In genomic region chr16:85821441-85821901, GRCh38 we compare ENCODE assay signal across 1 cellular context.
TF ChIP-seq lines count a peak whose summit lies in the region.

No MANE protein-coding gene starts in this region.

TF ChIP-seq in HepG2, 621 proteins besides CTCF, POLR2A, EP300 and RAD21 (continued from another document and continues in another):
- TF ChIP-seq THAP7 (CRISPR knock-in tag; IDR thresholded peaks at IDR 0.05) (no peak), WIZ (CRISPR knock-in tag; IDR thresholded peaks at IDR 0.05) (no peak), ERF (CRISPR knock-in tag; IDR thresholded peaks at IDR 0.05) (peak; percentile 76; the same call in 1 of the 2 replicates), ZBTB34 (CRISPR knock-in tag; IDR thresholded peaks at IDR 0.05) (no peak), PHF8 (CRISPR knock-in tag; IDR thresholded peaks at IDR 0.05) (no peak; the same call in 1 of the 2 replicates), ZNF878 (CRISPR knock-in tag; IDR thresholded peaks at IDR 0.05) (no peak), ZNF224 (CRISPR knock-in tag; IDR thresholded peaks at IDR 0.05) (no peak), HHEX (CRISPR knock-in tag; IDR thresholded peaks at IDR 0.05) (no peak), GLI4 (CRISPR knock-in tag; IDR thresholded peaks at IDR 0.05; ENCODE audit: borderline replicate concordance) (no peak), ZNF83 (CRISPR knock-in tag; IDR thresholded peaks at IDR 0.05; ENCODE audit: borderline replicate concordance) (no peak), FLYWCH1 (CRISPR knock-in tag; IDR thresholded peaks at IDR 0.05) (no peak), SMAD9 (CRISPR knock-in tag; IDR thresholded peaks at IDR 0.05) (no peak), NCOA2 (CRISPR knock-in tag; IDR thresholded peaks at IDR 0.05) (0 out of 2 replicates have a peak, but pooled peaks have one; percentile 18), PCBP2 (optimal IDR thresholded peaks at IDR 0.05; ENCODE audit: low read depth, low read length, poor library complexity, severe bottlenecking) (no peak), ZNF644 (CRISPR knock-in tag; IDR thresholded peaks at IDR 0.05; ENCODE audit: low read depth) (no peak), ZNF12 (CRISPR knock-in tag; IDR thresholded peaks at IDR 0.05) (no peak; the same call in 1 of the 2 replicates), DPF2 (CRISPR knock-in tag; IDR thresholded peaks at IDR 0.05; ENCODE audit: borderline replicate concordance, low read depth) (no peak), ZNF10 (CRISPR knock-in tag; IDR thresholded peaks at IDR 0.05; ENCODE audit: borderline replicate concordance, low read depth) (no peak), CBX2 (IDR thresholded peaks at IDR 0.05; ENCODE audit: low read depth, low read length) (no peak), CBX2 (CRISPR knock-in tag; IDR thresholded peaks at IDR 0.05; ENCODE audit: low read depth) (no peak), CBX1 (IDR thresholded peaks at IDR 0.05; ENCODE audit: low read depth) (no peak), CSRNP1 (CRISPR knock-in tag; IDR thresholded peaks at IDR 0.05) (no peak), SRY (CRISPR knock-in tag; IDR thresholded peaks at IDR 0.05) (no peak), ZBTB40 (IDR thresholded peaks at IDR 0.05) (no peak), ZBTB40 (CRISPR knock-in tag; IDR thresholded peaks at IDR 0.05) (no peak), ZNF101 (CRISPR knock-in tag; IDR thresholded peaks at IDR 0.05; ENCODE audit: borderline replicate concordance, low read depth) (no peak), AGO1 (IDR thresholded peaks at IDR 0.05; ENCODE audit: low read depth, low read length, poor library complexity, severe bottlenecking) (no peak), RXRB (CRISPR knock-in tag; IDR thresholded peaks at IDR 0.05; ENCODE audit: borderline replicate concordance) (peak; percentile 70; the same call in 1 of the 2 replicates), ZSCAN12 (CRISPR knock-in tag; IDR thresholded peaks at IDR 0.05) (no peak), ZBTB42 (CRISPR knock-in tag; IDR thresholded peaks at IDR 0.05) (no peak), MLX (CRISPR knock-in tag; IDR thresholded peaks at IDR 0.05) (no peak), ZFP1 (CRISPR knock-in tag; IDR thresholded peaks at IDR 0.05) (no peak), ISX (CRISPR knock-in tag; conservative IDR thresholded peaks at IDR 0.05) (no peak), ZNF333 (CRISPR knock-in tag; IDR thresholded peaks at IDR 0.05; ENCODE audit: borderline replicate concordance) (no peak), SP140L (CRISPR knock-in tag; IDR thresholded peaks at IDR 0.05; ENCODE audit: borderline replicate concordance) (no peak), NCOA5 (CRISPR knock-in tag; IDR thresholded peaks at IDR 0.05) (no peak), CREM (IDR thresholded peaks at IDR 0.05) (no peak), CREM (CRISPR knock-in tag; IDR thresholded peaks at IDR 0.05) (no peak), GATAD2A (CRISPR knock-in tag; IDR thresholded peaks at IDR 0.05) (peak; percentile 36; the same call in 1 of the 2 replicates), HOXD1 (CRISPR knock-in tag; IDR thresholded peaks at IDR 0.05) (no peak), CHD4 (IDR thresholded peaks at IDR 0.05; ENCODE audit: borderline replicate concordance, low read length) (no peak), RARG (CRISPR knock-in tag; IDR thresholded peaks at IDR 0.05; ENCODE audit: low read depth) (no peak), ZNF570 (CRISPR knock-in tag; IDR thresholded peaks at IDR 0.05; ENCODE audit: borderline replicate concordance) (no peak), FOXC1 (CRISPR knock-in tag; IDR thresholded peaks at IDR 0.05; ENCODE audit: borderline replicate concordance) (no peak)
- TF ChIP-seq, protein P1, sequence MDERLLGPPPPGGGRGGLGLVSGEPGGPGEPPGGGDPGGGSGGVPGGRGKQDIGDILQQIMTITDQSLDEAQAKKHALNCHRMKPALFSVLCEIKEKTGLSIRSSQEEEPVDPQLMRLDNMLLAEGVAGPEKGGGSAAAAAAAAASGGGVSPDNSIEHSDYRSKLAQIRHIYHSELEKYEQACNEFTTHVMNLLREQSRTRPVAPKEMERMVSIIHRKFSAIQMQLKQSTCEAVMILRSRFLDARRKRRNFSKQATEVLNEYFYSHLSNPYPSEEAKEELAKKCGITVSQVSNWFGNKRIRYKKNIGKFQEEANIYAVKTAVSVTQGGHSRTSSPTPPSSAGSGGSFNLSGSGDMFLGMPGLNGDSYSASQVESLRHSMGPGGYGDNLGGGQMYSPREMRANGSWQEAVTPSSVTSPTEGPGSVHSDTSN (CRISPR knock-in tag; IDR thresholded peaks at IDR 0.05), result no peak
- TF ChIP-seq, protein P2, sequence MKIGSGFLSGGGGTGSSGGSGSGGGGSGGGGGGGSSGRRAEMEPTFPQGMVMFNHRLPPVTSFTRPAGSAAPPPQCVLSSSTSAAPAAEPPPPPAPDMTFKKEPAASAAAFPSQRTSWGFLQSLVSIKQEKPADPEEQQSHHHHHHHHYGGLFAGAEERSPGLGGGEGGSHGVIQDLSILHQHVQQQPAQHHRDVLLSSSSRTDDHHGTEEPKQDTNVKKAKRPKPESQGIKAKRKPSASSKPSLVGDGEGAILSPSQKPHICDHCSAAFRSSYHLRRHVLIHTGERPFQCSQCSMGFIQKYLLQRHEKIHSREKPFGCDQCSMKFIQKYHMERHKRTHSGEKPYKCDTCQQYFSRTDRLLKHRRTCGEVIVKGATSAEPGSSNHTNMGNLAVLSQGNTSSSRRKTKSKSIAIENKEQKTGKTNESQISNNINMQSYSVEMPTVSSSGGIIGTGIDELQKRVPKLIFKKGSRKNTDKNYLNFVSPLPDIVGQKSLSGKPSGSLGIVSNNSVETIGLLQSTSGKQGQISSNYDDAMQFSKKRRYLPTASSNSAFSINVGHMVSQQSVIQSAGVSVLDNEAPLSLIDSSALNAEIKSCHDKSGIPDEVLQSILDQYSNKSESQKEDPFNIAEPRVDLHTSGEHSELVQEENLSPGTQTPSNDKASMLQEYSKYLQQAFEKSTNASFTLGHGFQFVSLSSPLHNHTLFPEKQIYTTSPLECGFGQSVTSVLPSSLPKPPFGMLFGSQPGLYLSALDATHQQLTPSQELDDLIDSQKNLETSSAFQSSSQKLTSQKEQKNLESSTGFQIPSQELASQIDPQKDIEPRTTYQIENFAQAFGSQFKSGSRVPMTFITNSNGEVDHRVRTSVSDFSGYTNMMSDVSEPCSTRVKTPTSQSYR (CRISPR knock-in tag; IDR thresholded peaks at IDR 0.05; ENCODE audit: borderline replicate concordance), result no peak; the same call in 1 of the 2 replicates
- TF ChIP-seq, protein P3, sequence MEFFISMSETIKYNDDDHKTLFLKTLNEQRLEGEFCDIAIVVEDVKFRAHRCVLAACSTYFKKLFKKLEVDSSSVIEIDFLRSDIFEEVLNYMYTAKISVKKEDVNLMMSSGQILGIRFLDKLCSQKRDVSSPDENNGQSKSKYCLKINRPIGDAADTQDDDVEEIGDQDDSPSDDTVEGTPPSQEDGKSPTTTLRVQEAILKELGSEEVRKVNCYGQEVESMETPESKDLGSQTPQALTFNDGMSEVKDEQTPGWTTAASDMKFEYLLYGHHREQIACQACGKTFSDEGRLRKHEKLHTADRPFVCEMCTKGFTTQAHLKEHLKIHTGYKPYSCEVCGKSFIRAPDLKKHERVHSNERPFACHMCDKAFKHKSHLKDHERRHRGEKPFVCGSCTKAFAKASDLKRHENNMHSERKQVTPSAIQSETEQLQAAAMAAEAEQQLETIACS (CRISPR knock-in tag; IDR thresholded peaks at IDR 0.05), result no peak
